24 cellular contexts compared by ENCODE assay signal in the genomic region with DNA sequence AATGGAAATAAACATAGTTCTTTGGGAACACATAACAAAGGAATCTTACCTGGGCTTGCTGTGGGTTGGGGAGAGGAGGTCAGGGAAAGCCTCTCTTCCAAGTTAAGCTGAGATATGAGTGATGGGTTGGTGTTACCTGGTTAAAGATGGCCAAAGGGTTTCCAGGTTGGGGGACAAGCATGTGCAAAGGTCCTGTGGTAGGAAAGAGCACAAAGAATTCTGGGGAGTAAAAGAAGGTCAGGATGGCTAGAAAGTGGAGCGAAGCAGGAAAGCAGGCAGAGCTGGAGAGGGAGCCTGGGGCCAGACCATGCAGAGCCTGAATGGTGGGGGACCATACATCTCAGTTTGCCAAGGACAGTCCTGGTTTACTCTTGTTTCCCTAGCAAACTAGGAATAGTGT.
"Had no signal": no experiment of that assay in that cellular context is flagged by ENCODE, and none has a peak within 500 bp of the region (broad histone marks: within the 10 kb centered on the region; RNA-seq: fewer than 3 reads in every experiment).

No MANE protein-coding gene starts in this region.

- H3K9me3 Mint-ChIP-seq: immature natural killer cell; naive thymus-derived CD8-positive, alpha-beta T cell; nephron had no signal

- H3K36me3 Mint-ChIP-seq: immature natural killer cell; naive thymus-derived CD8-positive, alpha-beta T cell; stimulated activated naive B cell treated with anti-CD40 and anti-IgM and Interleukin-4, amounts not matched to agents 10 μg/mL and 1 μg/mL and 100 μg/mL, for 72 hours had no signal

- H3K27ac Mint-ChIP-seq: immature natural killer cell; nephron; stimulated activated naive B cell treated with anti-CD40 and anti-IgM and Interleukin-4, amounts not matched to agents 10 μg/mL and 1 μg/mL and 100 μg/mL, for 72 hours had no signal

- ATAC-seq: left colon; left lung; lower lobe of right lung; naive thymus-derived CD8-positive, alpha-beta T cell; pancreas; right cardiac atrium; sciatic nerve; stimulated activated naive B cell treated with anti-CD40 and anti-IgM and Interleukin-4, amounts not matched to agents 10 μg/mL and 1 μg/mL and 100 μg/mL, for 72 hours had no signal

- DNase-seq: immature natural killer cell; kidney; left colon; left lung; lower lobe of right lung; mesenchymal stem cell; naive thymus-derived CD8-positive, alpha-beta T cell; pancreas; posterior cingulate gyrus; retina; right cardiac atrium; stimulated activated CD4-positive, alpha-beta T cell treated with anti-CD3 and anti-CD28 coated beads, Interleukin-12 subunit alpha, Interleukin-12 subunit beta, amount 100 ng/mL, for 4 hours; stimulated activated CD4-positive, alpha-beta T cell treated with anti-CD3 and anti-CD28 coated beads, Interleukin-15, amount 100 ng/mL, for 24 hours; stimulated activated CD4-positive, alpha-beta T cell treated with anti-CD3 and anti-CD28 coated beads, Interleukin-2, amount 100 ng/mL, for 24 hours; stimulated activated CD4-positive, alpha-beta T cell treated with anti-CD3 and anti-CD28 coated beads, Interleukin-4, amount 100 ng/mL, for 1 hour; stimulated activated naive B cell treated with anti-CD40 and anti-IgM and Interleukin-4, amounts not matched to agents 10 μg/mL and 1 μg/mL and 100 μg/mL, for 72 hours; stimulated activated naive CD8-positive, alpha-beta T cell treated with anti-CD3 and anti-CD28 coated beads, Interleukin-15, Interleukin-2, amounts not matched to agents 100 U/mL and 50 U/mL, for 24 hours; stomach; testis; thyroid gland; transverse colon; upper lobe of left lung had no signal

- H3K4me3 Mint-ChIP-seq: immature natural killer cell; naive thymus-derived CD8-positive, alpha-beta T cell; nephron; stimulated activated naive B cell treated with anti-CD40 and anti-IgM and Interleukin-4, amounts not matched to agents 10 μg/mL and 1 μg/mL and 100 μg/mL, for 72 hours had no signal

- H3K4me1 Mint-ChIP-seq: immature natural killer cell; nephron; stimulated activated naive B cell treated with anti-CD40 and anti-IgM and Interleukin-4, amounts not matched to agents 10 μg/mL and 1 μg/mL and 100 μg/mL, for 72 hours had no signal
